21 cellular contexts compared by ENCODE assay signal in the genomic region with DNA sequence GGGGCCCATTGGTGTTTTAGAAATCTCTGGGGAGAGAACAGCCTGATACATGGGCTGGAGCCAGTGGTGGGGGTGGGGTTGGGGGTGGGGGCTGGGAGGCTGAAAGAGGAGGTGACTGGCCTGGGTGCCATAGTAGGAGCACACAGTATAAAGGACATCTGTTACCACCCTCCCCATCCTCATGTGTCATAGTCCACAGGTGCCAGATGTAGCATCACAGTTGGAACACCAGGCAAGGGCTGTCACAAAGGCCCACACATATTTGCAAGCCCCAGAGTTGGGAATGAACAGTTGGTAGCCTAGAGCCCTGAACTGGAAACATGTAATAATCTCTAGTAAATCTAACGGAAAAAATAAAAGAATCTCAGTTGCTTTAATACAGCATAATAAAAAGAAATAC.
DNase-seq lines count a peak whose midpoint lies in the region; ATAC-seq and TF ChIP-seq lines count a peak whose summit lies in the region.
"Had no signal": no experiment of that assay in that cellular context is flagged by ENCODE, and none has a peak within 500 bp of the region (broad histone marks: within the 10 kb centered on the region; RNA-seq: fewer than 3 reads in every experiment).

No MANE protein-coding gene starts in this region.

- no peaks in the 10 kb centered on the region for H3K36me3 Mint-ChIP-seq in stimulated activated memory B cell treated with anti-CD40 and anti-IgM and Interleukin-4, amounts not matched to agents 10 μg/mL and 1 μg/mL and 100 μg/mL, for 72 hours
- H3K36me3 Mint-ChIP-seq: CD4-positive, alpha-beta memory T cell had no signal

- peak overlapping the region; percentile 87 for H3K27ac ChIP-seq in caudate nucleus (ENCODE audit: low read depth, low read length)
- peak overlapping the region; percentile 80 for H3K27ac ChIP-seq in layer of hippocampus (ENCODE audit: low read depth, low read length)
- peak overlapping the region; percentile 84 for H3K27ac ChIP-seq in substantia nigra (ENCODE audit: low read depth, low read length, poor library complexity, severe bottlenecking)
- H3K27ac ChIP-seq in WERI-Rb-1 = no peak overlapping the region
- H3K27ac ChIP-seq: BLaER1 treated with 17β-estradiol and CSF1 and Interleukin-3, amounts not matched to agents 10 nM and 100 nM; PC-9; SK-N-MC had no signal

- H3K27me3 ChIP-seq in layer of hippocampus (ENCODE audit: control insufficient read depth, insufficient read depth, low read length) = no peaks in the 10 kb centered on the region
- peaks cover 91% of the 10 kb centered on the region for H3K27me3 ChIP-seq in WERI-Rb-1 (ENCODE audit: insufficient read depth, low read depth, severe bottlenecking)
- H3K27me3 ChIP-seq: BLaER1 treated with 17β-estradiol and CSF1 and Interleukin-3, amounts not matched to agents 10 nM and 100 nM; MG63 had no signal

- H3K4me3 Mint-ChIP-seq in stimulated activated memory B cell treated with anti-CD40 and anti-IgM and Interleukin-4, amounts not matched to agents 10 μg/mL and 1 μg/mL and 100 μg/mL, for 72 hours = no peak overlapping the region
- H3K4me3 Mint-ChIP-seq: CD4-positive, alpha-beta memory T cell had no signal

- no peaks in the 10 kb centered on the region for H3K36me3 ChIP-seq in WERI-Rb-1
- H3K36me3 ChIP-seq: BLaER1 treated with 17β-estradiol and CSF1 and Interleukin-3, amounts not matched to agents 10 nM and 100 nM; MG63 had no signal

- H3K9me3 ChIP-seq in WERI-Rb-1 (ENCODE audit: severe bottlenecking) = no peaks in the 10 kb centered on the region
- H3K9me3 ChIP-seq: MG63 had no signal

- ATAC-seq in HG02981 (IDR thresholded peaks at IDR 0.05; ENCODE audit: unreplicated experiment) = no peak
- no peak for ATAC-seq in stimulated activated memory B cell treated with anti-CD40 and anti-IgM and Interleukin-4, amounts not matched to agents 10 μg/mL and 1 μg/mL and 100 μg/mL, for 72 hours

- H3K9me3 Mint-ChIP-seq in stimulated activated memory B cell treated with anti-CD40 and anti-IgM and Interleukin-4, amounts not matched to agents 10 μg/mL and 1 μg/mL and 100 μg/mL, for 72 hours = no peaks in the 10 kb centered on the region
- H3K9me3 Mint-ChIP-seq: CD4-positive, alpha-beta memory T cell had no signal

- H3K27me3 Mint-ChIP-seq in stimulated activated memory B cell treated with anti-CD40 and anti-IgM and Interleukin-4, amounts not matched to agents 10 μg/mL and 1 μg/mL and 100 μg/mL, for 72 hours = no peaks in the 10 kb centered on the region

- DNase-seq in NCI-H2171 treated with DMSO at 0.1 percent for 48 hours (lab: John Stamatoyannopoulos, UW) (peak; percentile 74), caudate nucleus (lab: John Stamatoyannopoulos, UW) (peak in 38 of 61 donors; percentile 5 to 72 (median 30)), substantia nigra (lab: John Stamatoyannopoulos, UW) (peak in 14 of 49 donors; percentile 3 to 66 (median 27)), glomerular visceral epithelial cell (ENCODE audit: extremely low spot score) (no peak), WERI-Rb-1 (no peak)
- DNase-seq: CD4-positive, alpha-beta memory T cell; COR-L47; DMS53; HCEC 1CT; IMR-90; KG1; MG63; NCI-H2029; NCI-H2227 treated with DMSO at 0.1 percent for 48 hours; PC-9; Right ventricle myocardium superior had no signal

- H3K27ac Mint-ChIP-seq in stimulated activated memory B cell treated with anti-CD40 and anti-IgM and Interleukin-4, amounts not matched to agents 10 μg/mL and 1 μg/mL and 100 μg/mL, for 72 hours = no peak overlapping the region
- H3K27ac Mint-ChIP-seq: CD4-positive, alpha-beta memory T cell had no signal

- no peak overlapping the region for H3K4me3 ChIP-seq in WERI-Rb-1 (ENCODE audit: low read depth, low read length)
- H3K4me3 ChIP-seq: BLaER1 treated with 17β-estradiol and CSF1 and Interleukin-3, amounts not matched to agents 10 nM and 100 nM; MG63; PC-9; SK-N-MC had no signal

- TF ChIP-seq CTCF in WERI-Rb-1 (IDR thresholded peaks at IDR 0.05; ENCODE audit: low read depth, low read length) = no peak

- peaks cover 15% of the 10 kb centered on the region for H3K4me1 Mint-ChIP-seq in stimulated activated memory B cell treated with anti-CD40 and anti-IgM and Interleukin-4, amounts not matched to agents 10 μg/mL and 1 μg/mL and 100 μg/mL, for 72 hours
- H3K4me1 Mint-ChIP-seq: CD4-positive, alpha-beta memory T cell had no signal

Comparison
In these comparisons a context has a peak if more than half of its experiments do, and no peak if none do; other contexts are left out.
1. DNase-seq: peak in NCI-H2171 treated with DMSO at 0.1 percent for 48 hours (single experiment) and caudate nucleus (38 of 61); none in glomerular visceral epithelial cell (single experiment) and WERI-Rb-1 (single experiment).